Comparison of ENCODE assay signal across 8 cellular contexts in genomic region chr7:135662373-135663114, GRCh38. TPM values are rescaled to one million over a fixed set of nuclear protein-coding genes. Genes with fewer than 3 reads are reported as not detected.
DNase-seq lines count a peak whose midpoint lies in the region; ATAC-seq and TF ChIP-seq lines count a peak whose summit lies in the region.

Gene STMP1 (plus strand): TSS chr7:135662514.

- H3K27me3 ChIP-seq in WERI-Rb-1 (ENCODE audit: insufficient read depth, low read depth, severe bottlenecking) (no peaks in the 10 kb centered on the region), breast epithelium (no peaks in the 10 kb centered on the region), iPS-20b (ENCODE audit: insufficient read depth, low read length) (no peaks in the 10 kb centered on the region)

- TF ChIP-seq CTCF in WERI-Rb-1 (IDR thresholded peaks at IDR 0.05; ENCODE audit: low read depth, low read length), result peak; percentile 69
- TF ChIP-seq CTCF in breast epithelium (IDR thresholded peaks at IDR 0.05), result peak in 2 of 3 donors; percentile 87 to 93

- H3K27ac ChIP-seq in WERI-Rb-1, result peak within 1 kb of the TSS; percentile 91
- H3K27ac ChIP-seq in breast epithelium, result peak within 1 kb of the TSS; percentile 90 to 99
- peak within 1 kb of the TSS; percentile 74 for H3K27ac ChIP-seq in iPS-20b (ENCODE audit: low read length)
- H3K27ac ChIP-seq in skin epidermis, result peak within 1 kb of the TSS; percentile 46 to 98 (median 94)

- H3K36me3 ChIP-seq in WERI-Rb-1 (no peaks in the 10 kb centered on the region), breast epithelium (no peaks in the 10 kb centered on the region), iPS-20b (ENCODE audit: insufficient read depth, low read depth, low read length) (no peaks in the 10 kb centered on the region)

- intact Hi-C loops in breast epithelium (cut with DNase I; ENCODE audit: low total_unique reads), result loop anchor here (10.0 kb wide), 1 partner anchor 132 kb away; no protein-coding TSS in a partner anchor

- H3K9me3 ChIP-seq in WERI-Rb-1 (ENCODE audit: severe bottlenecking) (no peaks in the 10 kb centered on the region), breast epithelium (no peaks in the 10 kb centered on the region), iPS-20b (ENCODE audit: insufficient read depth, low read depth, low read length) (no peaks in the 10 kb centered on the region)

- DNase-seq in AG08395 (ENCODE audit: low spot score) (peak; percentile 97), NCI-H2196 (lab: John Stamatoyannopoulos, UW; ENCODE audit: unreplicated experiment) (peak; percentile 95), WERI-Rb-1 (peak; percentile 97), breast epithelium (ENCODE audit: low spot score in 2 of 2) (peak; percentile 95 to 97)

- peak; percentile 88 for ATAC-seq in GM18873 (IDR thresholded peaks at IDR 0.05; ENCODE audit: low FRiP score, unreplicated experiment)
- ATAC-seq in HG03135 (IDR thresholded peaks at IDR 0.05; ENCODE audit: unreplicated experiment), result peak; percentile 96

- H3K4me1 ChIP-seq in breast epithelium (peaks cover 0 to 5% of the 10 kb centered on the region in 2 donors), iPS-20b (ENCODE audit: insufficient read depth, low read length) (peaks cover 3% of the 10 kb centered on the region; the same call in 1 of the 2 replicates)

- peak; percentile 88 for TF ChIP-seq POLR2A in breast epithelium (IDR thresholded peaks at IDR 0.05)

- peak within 1 kb of the TSS; percentile 97 for H3K4me3 ChIP-seq in WERI-Rb-1 (ENCODE audit: low read depth, low read length)
- peak within 1 kb of the TSS; percentile 87 to 98 (median 97) for H3K4me3 ChIP-seq in breast epithelium
- H3K4me3 ChIP-seq in iPS-20b (ENCODE audit: low read length), result peak within 1 kb of the TSS; percentile 83
- peak within 1 kb of the TSS; percentile 88 to 99 (median 96) for H3K4me3 ChIP-seq in skin epidermis

- peak within 1 kb of the TSS; percentile 84 for H3K9ac ChIP-seq in iPS-20b (ENCODE audit: low read depth, low read length)

RNA-seq across cellular contexts. Expression of gene STMP1, which starts in this region (rescaled TPM):
- 10 to 100 TPM; 13.9 to 27.2 (median 18.4) TPM for total RNA-seq in breast epithelium

Comparison
In these comparisons a context has a peak if more than half of its experiments do, and no peak if none do; other contexts are left out.
1. Peak in every context shown above with its lines: DNase-seq, ATAC-seq, H3K4me3 ChIP-seq and H3K27ac ChIP-seq.